24 cellular contexts compared by ENCODE assay signal in the genomic region with DNA sequence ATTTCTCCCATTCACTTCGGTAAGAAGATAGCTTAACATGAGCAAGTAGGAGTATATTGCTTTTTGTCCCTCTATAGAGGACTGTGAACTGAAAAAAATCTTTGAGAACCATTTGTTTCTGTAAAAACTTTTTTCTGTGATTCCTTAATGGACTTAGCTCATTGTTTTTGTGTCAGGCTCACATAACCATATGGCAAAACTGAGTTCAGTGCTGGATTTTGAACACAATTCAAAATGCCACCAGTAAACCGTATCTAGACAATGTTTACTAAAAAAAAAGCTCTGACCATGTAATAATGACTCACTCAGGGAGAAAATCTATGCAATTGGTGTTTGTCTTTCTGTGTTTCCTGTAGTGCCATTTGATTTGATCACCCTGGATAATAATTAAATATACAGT. TPM values are rescaled to one million over a fixed set of nuclear protein-coding genes. Genes with fewer than 3 reads are reported as not detected.
DNase-seq lines count a peak whose midpoint lies in the region; FAIRE-seq and TF ChIP-seq lines count a peak whose summit lies in the region.
"Had no signal": no experiment of that assay in that cellular context is flagged by ENCODE, and none has a peak within 500 bp of the region (broad histone marks: within the 10 kb centered on the region; RNA-seq: fewer than 3 reads in every experiment).

No MANE protein-coding gene starts in this region.

- H3K4me3 ChIP-seq in breast epithelium (no peak overlapping the region), astrocyte (ENCODE audit: insufficient read depth, low read depth, low read length) (peak overlapping the region; percentile 26), hepatocyte (no peak overlapping the region)
- H3K4me3 ChIP-seq: spleen had no signal

- H3K27ac Mint-ChIP-seq in MCF 10A (ENCODE audit: low read depth, unreplicated experiment) (no peak overlapping the region), astrocyte (ENCODE audit: unreplicated experiment) (no peak overlapping the region), mesothelial cell of epicardium (no peak overlapping the region), nephron progenitor cell (no peak overlapping the region)
- H3K27ac Mint-ChIP-seq: activated CD8-positive, alpha-beta T cell treated with anti-CD3 and anti-CD28 coated beads, Interleukin-2, amount 10 ng/mL, durations not matched to agents 7 days and 5 days; activated naive CD4-positive, alpha-beta T cell treated with anti-CD3 and anti-CD28 coated beads, Interleukin-2, amount 50 U/mL, for 24 hours; CD4-positive, alpha-beta memory T cell; immature natural killer cell; naive thymus-derived CD8-positive, alpha-beta T cell; T-helper 1 cell treated with Interleukin-12 subunit alpha and Interleukin-12 subunit beta and Interleukin-4 antibody, amounts not matched to agents 30 μg/mL and 1 μg/mL, for 36 hours had no signal

- H3K36me3 Mint-ChIP-seq in MCF 10A (ENCODE audit: insufficient read depth, unreplicated experiment) (no peaks in the 10 kb centered on the region), astrocyte (ENCODE audit: low read depth, unreplicated experiment) (no peaks in the 10 kb centered on the region), mesothelial cell of epicardium (no peaks in the 10 kb centered on the region), nephron progenitor cell (ENCODE audit: low read depth) (no peaks in the 10 kb centered on the region)
- H3K36me3 Mint-ChIP-seq: activated naive CD4-positive, alpha-beta T cell treated with anti-CD3 and anti-CD28 coated beads, Interleukin-2, amount 50 U/mL, for 24 hours; CD4-positive, alpha-beta memory T cell had no signal

- H3K4me1 Mint-ChIP-seq in MCF 10A (ENCODE audit: insufficient read depth, unreplicated experiment): no peaks in the 10 kb centered on the region
- peaks cover 2% of the 10 kb centered on the region for H3K4me1 Mint-ChIP-seq in astrocyte (ENCODE audit: low read depth, unreplicated experiment)
- peaks cover 5% of the 10 kb centered on the region for H3K4me1 Mint-ChIP-seq in mesothelial cell of epicardium
- peaks cover 9% of the 10 kb centered on the region for H3K4me1 Mint-ChIP-seq in nephron progenitor cell
- H3K4me1 Mint-ChIP-seq: activated naive CD4-positive, alpha-beta T cell treated with anti-CD3 and anti-CD28 coated beads, Interleukin-2, amount 50 U/mL, for 24 hours; immature natural killer cell had no signal

- no peak for FAIRE-seq in astrocyte (lab: Jason Lieb, UNC)
- FAIRE-seq: H1 had no signal

- WGBS in hepatocyte (ENCODE audit: low lambda C conversion rate, missing lambda C conversion rate): 63% methylated on average over 2 of the region's 2 CpGs

- H3K4me2 ChIP-seq in astrocyte (ENCODE audit: low read length) (peak overlapping the region; percentile 96), hepatocyte (peak overlapping the region; percentile 11)

- H4K20me1 ChIP-seq in astrocyte (ENCODE audit: insufficient read depth, low read length): no peaks in the 10 kb centered on the region
- H4K20me1 ChIP-seq in hepatocyte (ENCODE audit: insufficient read depth, poor library complexity, severe bottlenecking): no peaks in the 10 kb centered on the region

- H3K9ac ChIP-seq in astrocyte (ENCODE audit: low read length): peak overlapping the region; percentile 52

- peaks cover 0 to 3% of the 10 kb centered on the region in 2 donors for H3K4me1 ChIP-seq in breast epithelium
- H3K4me1 ChIP-seq in astrocyte (ENCODE audit: insufficient read depth, low read length): peaks cover 12% of the 10 kb centered on the region
- peaks cover 9% of the 10 kb centered on the region for H3K4me1 ChIP-seq in hepatocyte (ENCODE audit: insufficient read depth)

- BruUV-seq in MCF 10A (replicated peaks; lab: Mats Ljungman, UMichigan): no TSS peak

- TF ChIP-seq POLR2A in breast epithelium (IDR thresholded peaks at IDR 0.05): no peak

- DNase-seq in MCF 10A (ENCODE audit: unreplicated experiment): peak; percentile 15
- DNase-seq in breast epithelium (ENCODE audit: low spot score in 2 of 2): no peak
- peak; percentile 61 for DNase-seq in astrocyte (ENCODE audit: low read depth)
- DNase-seq in hepatocyte (ENCODE audit: low spot score): no peak
- DNase-seq in mesothelial cell of epicardium (ENCODE audit: low spot score in 2 of 2, unreplicated experiment in 2 of 2): no peak
- no peak for DNase-seq in nephron progenitor cell
- no peak for DNase-seq in NCI-H1105 (lab: John Stamatoyannopoulos, UW)
- DNase-seq in activated CD4-positive, alpha-beta T cell treated with anti-CD3 and anti-CD28 coated beads, Interleukin-2, amount 50 U/mL, for 48 hours: no peak
- DNase-seq: activated CD8-positive, alpha-beta T cell treated with anti-CD3 and anti-CD28 coated beads, Interleukin-2, amount 10 ng/mL, durations not matched to agents 7 days and 5 days; activated T-cell treated with anti-CD3 and anti-CD28 coated beads, Interleukin-2, amount 50 U/mL, for 48 hours; CD4-positive, alpha-beta memory T cell; erythroblast; immature natural killer cell; MM.1S; naive thymus-derived CD8-positive, alpha-beta T cell; NCI-H1930; NCI-H524; spleen; WERI-Rb-1 had no signal

- H3K27me3 ChIP-seq in breast epithelium (peaks cover 4 to 54% of the 10 kb centered on the region in 2 donors), astrocyte (ENCODE audit: insufficient read depth, low read length) (no peaks in the 10 kb centered on the region), hepatocyte (peaks cover 14% of the 10 kb centered on the region)

- no peaks in the 10 kb centered on the region for H3K36me3 ChIP-seq in breast epithelium
- H3K36me3 ChIP-seq in astrocyte (ENCODE audit: insufficient read depth, low read length): no peaks in the 10 kb centered on the region
- H3K36me3 ChIP-seq in hepatocyte (replicated peaks; ENCODE audit: insufficient read depth, low read depth): no peaks in the 10 kb centered on the region
- H3K36me3 ChIP-seq: spleen, WERI-Rb-1 had no signal

- H3K9me3 ChIP-seq in breast epithelium (no peaks in the 10 kb centered on the region), astrocyte (ENCODE audit: insufficient read depth, low read depth, low read length) (no peaks in the 10 kb centered on the region), hepatocyte (ENCODE audit: low read depth) (no peaks in the 10 kb centered on the region)
- H3K9me3 ChIP-seq: spleen had no signal

- H3K79me2 ChIP-seq in astrocyte (ENCODE audit: insufficient read depth, low read length): peaks cover 95% of the 10 kb centered on the region
- H3K79me2 ChIP-seq in hepatocyte: no peaks in the 10 kb centered on the region

- intact Hi-C loops in MCF 10A (cut with micrococcal nuclease): no loop called here
- intact Hi-C loops in breast epithelium (cut with DNase I; ENCODE audit: low total_unique reads): no loop called here

- no peaks in the 10 kb centered on the region for H3K9me2 ChIP-seq in hepatocyte (replicated peaks; ENCODE audit: insufficient read depth)

- POLR2A ChIA-PET in MCF 10A (lab: Yijun Ruan, JAX): no interaction called here

- H3K4me3 Mint-ChIP-seq in MCF 10A (ENCODE audit: unreplicated experiment) (no peak overlapping the region), astrocyte (ENCODE audit: unreplicated experiment) (no peak overlapping the region), mesothelial cell of epicardium (no peak overlapping the region), nephron progenitor cell (no peak overlapping the region)
- H3K4me3 Mint-ChIP-seq: activated CD8-positive, alpha-beta T cell treated with anti-CD3 and anti-CD28 coated beads, Interleukin-2, amount 10 ng/mL, durations not matched to agents 7 days and 5 days; activated naive CD4-positive, alpha-beta T cell treated with anti-CD3 and anti-CD28 coated beads, Interleukin-2, amount 50 U/mL, for 24 hours; CD4-positive, alpha-beta memory T cell; immature natural killer cell; naive thymus-derived CD8-positive, alpha-beta T cell; T-helper 1 cell treated with Interleukin-12 subunit alpha and Interleukin-12 subunit beta and Interleukin-4 antibody, amounts not matched to agents 30 μg/mL and 1 μg/mL, for 36 hours had no signal

- H3K27me3 Mint-ChIP-seq in MCF 10A (ENCODE audit: insufficient read depth, unreplicated experiment) (peaks cover 14% of the 10 kb centered on the region), astrocyte (ENCODE audit: low read depth, unreplicated experiment) (peaks cover 25% of the 10 kb centered on the region), mesothelial cell of epicardium (ENCODE audit: low read depth) (peaks cover 89% of the 10 kb centered on the region), nephron progenitor cell (ENCODE audit: low read depth, poor library complexity) (peaks cover 58% of the 10 kb centered on the region)

- H3K9me3 Mint-ChIP-seq in MCF 10A (ENCODE audit: unreplicated experiment) (no peaks in the 10 kb centered on the region), astrocyte (ENCODE audit: unreplicated experiment) (no peaks in the 10 kb centered on the region), mesothelial cell of epicardium (no peaks in the 10 kb centered on the region), nephron progenitor cell (no peaks in the 10 kb centered on the region)
- H3K9me3 Mint-ChIP-seq: activated naive CD4-positive, alpha-beta T cell treated with anti-CD3 and anti-CD28 coated beads, Interleukin-2, amount 50 U/mL, for 24 hours; T-helper 1 cell treated with Interleukin-12 subunit alpha and Interleukin-12 subunit beta and Interleukin-4 antibody, amounts not matched to agents 30 μg/mL and 1 μg/mL, for 36 hours had no signal

- CTCF ChIA-PET in MCF 10A (lab: Yijun Ruan, JAX): interaction anchor here (0.8 to 0.9 kb wide), 2 partner anchors 11 to 280 kb away, joined by 3 to 4 read pairs; no protein-coding TSS in a partner anchor

- H3K27ac ChIP-seq in breast epithelium: no peak overlapping the region
- H3K27ac ChIP-seq in astrocyte (ENCODE audit: low read depth, low read length): peak overlapping the region; percentile 55
- H3K27ac ChIP-seq in hepatocyte: no peak overlapping the region
- H3K27ac ChIP-seq: spleen, WERI-Rb-1 had no signal

- no peak overlapping the region for H2AFZ ChIP-seq in astrocyte (ENCODE audit: low read depth, low read length)
- no peak overlapping the region for H2AFZ ChIP-seq in hepatocyte

- TF ChIP-seq CTCF in MCF 10A (IDR thresholded peaks at IDR 0.05; ENCODE audit: unreplicated experiment) (no peak), breast epithelium (IDR thresholded peaks at IDR 0.05) (no peak), astrocyte (IDR thresholded peaks at IDR 0.05; ENCODE audit: insufficient read depth, low read depth, low read length) (no peak), hepatocyte (IDR thresholded peaks at IDR 0.05; ENCODE audit: poor library complexity) (no peak), mesothelial cell of epicardium (IDR thresholded peaks at IDR 0.05; ENCODE audit: unreplicated experiment) (no peak), nephron progenitor cell (IDR thresholded peaks at IDR 0.05) (no peak)

RNA-seq across cellular contexts. Expression of a gene that starts 5.2 kb away (rescaled TPM):
- not detected in 2 replicates for total RNA-seq in MCF 10A (2022)
- total RNA-seq in breast epithelium: 10 to 100 TPM in 1 of 3 donors, 1 to 10 TPM in 1, under 1 TPM in 1; 0.98 to 43.2 (median 2.2) TPM
- 0.87 and 1.4 TPM in 2 replicates for total RNA-seq in astrocyte
- 4.4 and 5.0 TPM in 2 replicates for total RNA-seq in hepatocyte
- 1.3 and 2.4 TPM in 2 replicates for polyA plus RNA-seq in hepatocyte
- total RNA-seq in mesothelial cell of epicardium: 1.0 to 1.7 TPM (median 1.4 TPM) in 3 replicates
- total RNA-seq: activated CD8-positive, alpha-beta T cell treated with anti-CD3 and anti-CD28 coated beads, Interleukin-2, amount 10 ng/mL, durations not matched to agents 7 days and 5 days; CD4-positive, alpha-beta memory T cell; lung microvascular endothelial cell; naive thymus-derived CD8-positive, alpha-beta T cell; pulmonary artery endothelial cell had no signal
- polyA plus RNA-seq: CD4-positive, alpha-beta memory T cell; immature natural killer cell; naive thymus-derived CD8-positive, alpha-beta T cell had no signal

Comparison
In these comparisons a context has a peak if more than half of its experiments do, and no peak if none do; other contexts are left out.
1. DNase-seq: peak in MCF 10A (single experiment) and astrocyte (single experiment); none in breast epithelium (0 of 2), hepatocyte (single experiment), mesothelial cell of epicardium (0 of 2), nephron progenitor cell (single experiment), NCI-H1105 (single experiment) and activated CD4-positive, alpha-beta T cell treated with anti-CD3 and anti-CD28 coated beads, Interleukin-2, amount 50 U/mL, for 48 hours (0 of 2).